ENCODE assay signal across 1 cellular context in genomic region chr5:1594336-1595106, GRCh38.
TF ChIP-seq lines count a peak whose summit lies in the region.

No MANE protein-coding gene starts in this region.

TF ChIP-seq in HepG2, 621 proteins besides CTCF, POLR2A, EP300 and RAD21 (continued from another document and continues in another):
- TF ChIP-seq HHEX (CRISPR knock-in tag; IDR thresholded peaks at IDR 0.05) (no peak), RFX1 (IDR thresholded peaks at IDR 0.05) (no peak), ZNF879 (CRISPR knock-in tag; IDR thresholded peaks at IDR 0.05) (no peak), SRF (IDR thresholded peaks at IDR 0.05; ENCODE audit: low read depth, low read length) (no peak), SNAPC2 (CRISPR knock-in tag; IDR thresholded peaks at IDR 0.05) (no peak), THAP7 (CRISPR knock-in tag; IDR thresholded peaks at IDR 0.05) (no peak), RFXAP (CRISPR knock-in tag; IDR thresholded peaks at IDR 0.05; ENCODE audit: borderline replicate concordance) (no peak), AGO2 (optimal IDR thresholded peaks at IDR 0.05; ENCODE audit: low read depth, low read length) (peak; percentile 74), KDM6A (CRISPR knock-in tag; IDR thresholded peaks at IDR 0.05; ENCODE audit: low read depth) (0 out of 2 replicates have a peak, but pooled peaks have one; percentile 17), ZFX (CRISPR knock-in tag; IDR thresholded peaks at IDR 0.05; ENCODE audit: low read depth) (peak; percentile 89), THYN1 (CRISPR knock-in tag; IDR thresholded peaks at IDR 0.05; ENCODE audit: borderline replicate concordance, low read depth) (no peak), RBM22 (optimal IDR thresholded peaks at IDR 0.05; ENCODE audit: low read length) (no peak), DNMT3B (CRISPR knock-in tag; conservative IDR thresholded peaks at IDR 0.05) (no peak), CBX1 (IDR thresholded peaks at IDR 0.05; ENCODE audit: low read depth) (peak; percentile 61), PHF20 (CRISPR knock-in tag; IDR thresholded peaks at IDR 0.05) (peak; percentile 69; the same call in 1 of the 2 replicates), ZNF556 (CRISPR knock-in tag; IDR thresholded peaks at IDR 0.05; ENCODE audit: borderline replicate concordance) (peak; percentile 20; the same call in 1 of the 2 replicates), NFATC3 (CRISPR knock-in tag; IDR thresholded peaks at IDR 0.05) (no peak), POLR2AphosphoS2 (IDR thresholded peaks at IDR 0.05; ENCODE audit: low read depth, low read length) (no peak), TOPORS (CRISPR knock-in tag; IDR thresholded peaks at IDR 0.05) (no peak), MIER2 (CRISPR knock-in tag; IDR thresholded peaks at IDR 0.05) (peak; percentile 16; the same call in 1 of the 2 replicates), POLR2AphosphoS5 (IDR thresholded peaks at IDR 0.05; ENCODE audit: low read depth, low read length) (peak; percentile 67), ARID2 (CRISPR knock-in tag; IDR thresholded peaks at IDR 0.05; ENCODE audit: borderline replicate concordance) (no peak), ZBTB37 (CRISPR knock-in tag; IDR thresholded peaks at IDR 0.05) (no peak), NFE2L1 (CRISPR knock-in tag; IDR thresholded peaks at IDR 0.05; ENCODE audit: borderline replicate concordance) (no peak), ZBTB43 (CRISPR knock-in tag; conservative IDR thresholded peaks at IDR 0.05) (0 out of 2 replicates have a peak, but pooled peaks have one; percentile 53), SPEN (CRISPR knock-in tag; IDR thresholded peaks at IDR 0.05; ENCODE audit: low read depth) (peak; percentile 82), NFRKB (IDR thresholded peaks at IDR 0.05) (no peak), PAF1 (CRISPR knock-in tag; IDR thresholded peaks at IDR 0.05) (no peak), ZNF670 (CRISPR knock-in tag; IDR thresholded peaks at IDR 0.05; ENCODE audit: borderline replicate concordance) (no peak), ZNF530 (CRISPR knock-in tag; IDR thresholded peaks at IDR 0.05; ENCODE audit: low read depth) (no peak), MYPOP (CRISPR knock-in tag; IDR thresholded peaks at IDR 0.05) (no peak; the same call in none of the 2 replicates), STAT6 (CRISPR knock-in tag; IDR thresholded peaks at IDR 0.05; ENCODE audit: borderline replicate concordance) (no peak; the same call in 1 of the 2 replicates), SNRNP70 (IDR thresholded peaks at IDR 0.05; ENCODE audit: low read depth, low read length) (no peak), ZNF770 (CRISPR knock-in tag; IDR thresholded peaks at IDR 0.05) (peak; percentile 90), ZMAT3 (CRISPR knock-in tag; conservative IDR thresholded peaks at IDR 0.05) (no peak), SP2 (CRISPR knock-in tag; IDR thresholded peaks at IDR 0.05) (no peak), MEF2D (CRISPR knock-in tag; IDR thresholded peaks at IDR 0.05) (peak; percentile 18; the same call in 1 of the 2 replicates), HOXA5 (CRISPR knock-in tag; IDR thresholded peaks at IDR 0.05) (no peak; the same call in 1 of the 2 replicates), FOXP1 (IDR thresholded peaks at IDR 0.05) (no peak), FOXP1 (CRISPR knock-in tag; IDR thresholded peaks at IDR 0.05) (no peak), ZNF841 (CRISPR knock-in tag; IDR thresholded peaks at IDR 0.05; ENCODE audit: borderline replicate concordance) (no peak), FOXA1 (IDR thresholded peaks at IDR 0.05) (no peak), FOXA1 (CRISPR knock-in tag; IDR thresholded peaks at IDR 0.05) (no peak), KDM2A (CRISPR knock-in tag; IDR thresholded peaks at IDR 0.05; ENCODE audit: borderline replicate concordance, low read depth) (peak; percentile 96), ZSCAN9 (CRISPR knock-in tag; IDR thresholded peaks at IDR 0.05; ENCODE audit: borderline replicate concordance) (peak; percentile 65; the same call in 1 of the 2 replicates), NKX3-1 (CRISPR knock-in tag; IDR thresholded peaks at IDR 0.05) (no peak)
- TF ChIP-seq, protein P1, sequence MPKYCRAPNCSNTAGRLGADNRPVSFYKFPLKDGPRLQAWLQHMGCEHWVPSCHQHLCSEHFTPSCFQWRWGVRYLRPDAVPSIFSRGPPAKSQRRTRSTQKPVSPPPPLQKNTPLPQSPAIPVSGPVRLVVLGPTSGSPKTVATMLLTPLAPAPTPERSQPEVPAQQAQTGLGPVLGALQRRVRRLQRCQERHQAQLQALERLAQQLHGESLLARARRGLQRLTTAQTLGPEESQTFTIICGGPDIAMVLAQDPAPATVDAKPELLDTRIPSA (CRISPR knock-in tag; IDR thresholded peaks at IDR 0.05; ENCODE audit: borderline replicate concordance): no peak
- TF ChIP-seq, protein P2, sequence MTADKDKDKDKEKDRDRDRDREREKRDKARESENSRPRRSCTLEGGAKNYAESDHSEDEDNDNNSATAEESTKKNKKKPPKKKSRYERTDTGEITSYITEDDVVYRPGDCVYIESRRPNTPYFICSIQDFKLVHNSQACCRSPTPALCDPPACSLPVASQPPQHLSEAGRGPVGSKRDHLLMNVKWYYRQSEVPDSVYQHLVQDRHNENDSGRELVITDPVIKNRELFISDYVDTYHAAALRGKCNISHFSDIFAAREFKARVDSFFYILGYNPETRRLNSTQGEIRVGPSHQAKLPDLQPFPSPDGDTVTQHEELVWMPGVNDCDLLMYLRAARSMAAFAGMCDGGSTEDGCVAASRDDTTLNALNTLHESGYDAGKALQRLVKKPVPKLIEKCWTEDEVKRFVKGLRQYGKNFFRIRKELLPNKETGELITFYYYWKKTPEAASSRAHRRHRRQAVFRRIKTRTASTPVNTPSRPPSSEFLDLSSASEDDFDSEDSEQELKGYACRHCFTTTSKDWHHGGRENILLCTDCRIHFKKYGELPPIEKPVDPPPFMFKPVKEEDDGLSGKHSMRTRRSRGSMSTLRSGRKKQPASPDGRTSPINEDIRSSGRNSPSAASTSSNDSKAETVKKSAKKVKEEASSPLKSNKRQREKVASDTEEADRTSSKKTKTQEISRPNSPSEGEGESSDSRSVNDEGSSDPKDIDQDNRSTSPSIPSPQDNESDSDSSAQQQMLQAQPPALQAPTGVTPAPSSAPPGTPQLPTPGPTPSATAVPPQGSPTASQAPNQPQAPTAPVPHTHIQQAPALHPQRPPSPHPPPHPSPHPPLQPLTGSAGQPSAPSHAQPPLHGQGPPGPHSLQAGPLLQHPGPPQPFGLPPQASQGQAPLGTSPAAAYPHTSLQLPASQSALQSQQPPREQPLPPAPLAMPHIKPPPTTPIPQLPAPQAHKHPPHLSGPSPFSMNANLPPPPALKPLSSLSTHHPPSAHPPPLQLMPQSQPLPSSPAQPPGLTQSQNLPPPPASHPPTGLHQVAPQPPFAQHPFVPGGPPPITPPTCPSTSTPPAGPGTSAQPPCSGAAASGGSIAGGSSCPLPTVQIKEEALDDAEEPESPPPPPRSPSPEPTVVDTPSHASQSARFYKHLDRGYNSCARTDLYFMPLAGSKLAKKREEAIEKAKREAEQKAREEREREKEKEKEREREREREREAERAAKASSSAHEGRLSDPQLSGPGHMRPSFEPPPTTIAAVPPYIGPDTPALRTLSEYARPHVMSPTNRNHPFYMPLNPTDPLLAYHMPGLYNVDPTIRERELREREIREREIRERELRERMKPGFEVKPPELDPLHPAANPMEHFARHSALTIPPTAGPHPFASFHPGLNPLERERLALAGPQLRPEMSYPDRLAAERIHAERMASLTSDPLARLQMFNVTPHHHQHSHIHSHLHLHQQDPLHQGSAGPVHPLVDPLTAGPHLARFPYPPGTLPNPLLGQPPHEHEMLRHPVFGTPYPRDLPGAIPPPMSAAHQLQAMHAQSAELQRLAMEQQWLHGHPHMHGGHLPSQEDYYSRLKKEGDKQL (CRISPR knock-in tag; IDR thresholded peaks at IDR 0.05; ENCODE audit: low read depth): no peak
- TF ChIP-seq, protein P3, sequence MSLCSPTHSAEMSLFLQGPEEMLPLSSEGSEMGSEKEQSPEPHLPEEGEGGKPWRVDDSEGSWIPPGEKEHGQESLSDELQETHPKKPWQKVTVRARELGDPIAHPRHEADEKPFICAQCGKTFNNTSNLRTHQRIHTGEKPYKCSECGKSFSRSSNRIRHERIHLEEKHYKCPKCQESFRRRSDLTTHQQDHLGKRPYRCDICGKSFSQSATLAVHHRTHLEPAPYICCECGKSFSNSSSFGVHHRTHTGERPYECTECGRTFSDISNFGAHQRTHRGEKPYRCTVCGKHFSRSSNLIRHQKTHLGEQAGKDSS (CRISPR knock-in tag; IDR thresholded peaks at IDR 0.05; ENCODE audit: borderline replicate concordance, low read depth): no peak; the same call in 1 of the 2 replicates
- TF ChIP-seq, protein P4, sequence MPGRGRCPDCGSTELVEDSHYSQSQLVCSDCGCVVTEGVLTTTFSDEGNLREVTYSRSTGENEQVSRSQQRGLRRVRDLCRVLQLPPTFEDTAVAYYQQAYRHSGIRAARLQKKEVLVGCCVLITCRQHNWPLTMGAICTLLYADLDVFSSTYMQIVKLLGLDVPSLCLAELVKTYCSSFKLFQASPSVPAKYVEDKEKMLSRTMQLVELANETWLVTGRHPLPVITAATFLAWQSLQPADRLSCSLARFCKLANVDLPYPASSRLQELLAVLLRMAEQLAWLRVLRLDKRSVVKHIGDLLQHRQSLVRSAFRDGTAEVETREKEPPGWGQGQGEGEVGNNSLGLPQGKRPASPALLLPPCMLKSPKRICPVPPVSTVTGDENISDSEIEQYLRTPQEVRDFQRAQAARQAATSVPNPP (CRISPR knock-in tag; IDR thresholded peaks at IDR 0.05): no peak
